ENCODE assay signal across 24 cellular contexts in the genomic region with DNA sequence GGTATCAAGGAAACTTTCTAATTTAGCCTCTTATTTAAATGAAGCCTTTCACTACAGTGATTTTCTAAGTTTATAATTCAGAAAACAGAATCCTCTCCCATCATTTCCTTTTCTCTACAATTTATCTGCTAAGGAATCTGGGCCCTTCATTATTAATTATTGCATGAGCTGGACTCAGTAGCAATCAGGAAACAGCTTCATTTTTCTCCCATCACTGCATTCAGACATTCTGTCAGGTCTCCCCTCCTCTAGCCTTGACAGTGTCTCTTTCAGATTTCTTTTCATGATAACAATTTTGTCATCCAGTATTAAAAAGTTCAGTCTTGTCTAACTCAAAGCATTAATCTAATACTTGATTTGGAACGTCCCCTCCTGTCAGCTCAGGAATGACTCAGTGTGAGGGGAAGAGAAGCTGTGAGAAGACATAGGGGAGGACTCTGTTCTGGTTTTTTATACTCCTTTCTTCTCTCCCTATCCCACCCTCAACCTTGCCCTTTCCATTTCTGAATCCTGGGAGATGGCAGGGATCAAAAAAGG. TPM values are rescaled to one million over a fixed set of nuclear protein-coding genes. Genes with fewer than 3 reads are reported as not detected.
DNase-seq lines count a peak whose midpoint lies in the region; ATAC-seq, FAIRE-seq and TF ChIP-seq lines count a peak whose summit lies in the region.
"Had no signal": no experiment of that assay in that cellular context is flagged by ENCODE, and none has a peak within 500 bp of the region (broad histone marks: within the 10 kb centered on the region; RNA-seq: fewer than 3 reads in every experiment).

No MANE protein-coding gene starts in this region.

- FAIRE-seq in K562 (lab: Jason Lieb, UNC): peak; percentile 44
- FAIRE-seq: H1, RCC 7860 had no signal

- ATAC-seq in K562 (peak; percentile 76), HG03175 (IDR thresholded peaks at IDR 0.05; ENCODE audit: unreplicated experiment) (no peak), left lung (no peak), GM19455 (IDR thresholded peaks at IDR 0.05; ENCODE audit: unreplicated experiment) (no peak)
- ATAC-seq: HCT116 had no signal

- in situ Hi-C loops in ACHN (cut with HindIII; ENCODE audit: low pct_ligation_motif_present, low pct_unique_long_range_greater_than_20kb, low sequenced_read_pairs) (no loop called here), K562 (cut with MboI) (no loop called here)

- intact Hi-C loops in K562 (cut with micrococcal nuclease): loop anchor here (2.0 kb wide), 1 partner anchor 316 kb away; no protein-coding TSS in a partner anchor
- intact Hi-C loops in left lung (cut with DNase I): no loop called here

- H2AFZ ChIP-seq in K562 (ENCODE audit: low read depth, low read length): no peak overlapping the region

- no TSS peak for BruUV-seq in K562 (replicated peaks; lab: Mats Ljungman, UMichigan)

- H4K20me1 ChIP-seq in K562 (replicated peaks; ENCODE audit: control insufficient read depth, insufficient read depth, low read length): no peaks in the 10 kb centered on the region

- no peaks in the 10 kb centered on the region for H3K4me1 ChIP-seq in K562 (replicated peaks in 1 of 2; ENCODE audit: control insufficient read depth in 2 of 2, insufficient read depth in 2 of 2, low read length in 2 of 2)
- H3K4me1 ChIP-seq in left lung: no peaks in the 10 kb centered on the region
- H3K4me1 ChIP-seq: SJCRH30 had no signal

- no peak for TF ChIP-seq POLR2A in K562 (conservative IDR thresholded peaks at IDR 0.05)

- H3K4me3 ChIP-seq in K562 (no peak overlapping the region), left lung (no peak overlapping the region)
- H3K4me3 ChIP-seq: SJCRH30 had no signal

- POLR2A ChIA-PET in K562 (lab: Yijun Ruan, JAX): interaction anchor here (1.2 kb wide), 1 partner anchor 15 kb away, joined by 4 read pairs; no protein-coding TSS in a partner anchor

- no peaks in the 10 kb centered on the region for H3K9me1 ChIP-seq in K562 (ENCODE audit: control insufficient read depth, insufficient read depth, low read length)

- TF ChIP-seq CTCF in K562 (IDR thresholded peaks at IDR 0.05 in 2 of 3, conservative IDR thresholded peaks at IDR 0.05 in 1 of 3; ENCODE audit: insufficient read depth in 2 of 3, low read depth in 1 of 3, low read length in 3 of 3) (peak; percentile 22 to 56 (median 32); a peak in 3 of 6 replicates), GM20000 (IDR thresholded peaks at IDR 0.05; ENCODE audit: extremely low read depth, missing control alignments) (no peak), left lung (IDR thresholded peaks at IDR 0.05) (no peak)

- TF ChIP-seq RAD21 in K562 (CRISPR knock-in tag; conservative IDR thresholded peaks at IDR 0.05 in 1 of 2, IDR thresholded peaks at IDR 0.05 in 1 of 2): peak; percentile 58 to 76

- no peak overlapping the region for H3K9ac ChIP-seq in K562 (ENCODE audit: insufficient read depth in 1 of 2, low read depth in 2 of 2, low read length in 2 of 2)

- H3K36me3 ChIP-seq in K562 (ENCODE audit: control insufficient read depth, insufficient read depth, low read length) (no peaks in the 10 kb centered on the region), left lung (no peaks in the 10 kb centered on the region)
- H3K36me3 ChIP-seq: SJCRH30 had no signal

- H3K27ac ChIP-seq in K562 (ENCODE audit: extremely low read depth, low read depth, low read length) (no peak overlapping the region), left lung (no peak overlapping the region)
- H3K27ac ChIP-seq: C4-2B, SJCRH30 had no signal

- H3K27me3 ChIP-seq in K562 (ENCODE audit: control insufficient read depth in 2 of 2, insufficient read depth in 2 of 2, low read length in 2 of 2) (no peaks in the 10 kb centered on the region), left lung (no peaks in the 10 kb centered on the region)
- H3K27me3 ChIP-seq: SJCRH30 had no signal

- H3K9me3 ChIP-seq in K562 (replicated peaks; ENCODE audit: control insufficient read depth, insufficient read depth, low read depth, low read length) (no peaks in the 10 kb centered on the region), left lung (no peaks in the 10 kb centered on the region)
- H3K9me3 ChIP-seq: SJCRH30 had no signal

- DNase-seq in ACHN: peak; percentile 10
- peak; percentile 5 for DNase-seq in NAMALWA (ENCODE audit: low spot score)
- no peak for DNase-seq in K562 (ENCODE audit: extremely low read depth in 1 of 4, low spot score in 3 of 4)
- peak; percentile 34 to 67 for DNase-seq in lung microvascular endothelial cell (ENCODE audit: low read depth in 2 of 2)
- DNase-seq in GM20000 (ENCODE audit: low spot score): no peak
- DNase-seq in left lung: no peak
- DNase-seq: 8988T; AML-193; CD8-positive, alpha-beta memory T cell; DMS53; GDM1; IMR-90; MV-4-11; NCI-H187; NCI-H446; NCI-H526; OCI-M1; SJCRH30 had no signal

- CTCF ChIA-PET in K562 (lab: Yijun Ruan, JAX; ENCODE audit: low intra/inter-chr PET ratio): interaction anchor here (1.3 kb wide), 1 partner anchor 317 kb away, joined by 4 read pairs; no protein-coding TSS in a partner anchor

- WGBS in K562 (ENCODE audit: insufficient coverage, low coverage, missing lambda C conversion rate): 0% methylated on average over 1 of the region's 1 CpG

- H3K79me2 ChIP-seq in K562 (ENCODE audit: control insufficient read depth, insufficient read depth, low read length): no peaks in the 10 kb centered on the region

- no peak for TF ChIP-seq EP300 in K562 (IDR thresholded peaks at IDR 0.05; ENCODE audit: low read length)

- no peak overlapping the region for H3K4me2 ChIP-seq in K562 (ENCODE audit: insufficient read depth, low read length)

TF ChIP-seq in K562, 482 proteins besides CTCF, POLR2A, EP300 and RAD21:
- TF ChIP-seq, protein P1, sequence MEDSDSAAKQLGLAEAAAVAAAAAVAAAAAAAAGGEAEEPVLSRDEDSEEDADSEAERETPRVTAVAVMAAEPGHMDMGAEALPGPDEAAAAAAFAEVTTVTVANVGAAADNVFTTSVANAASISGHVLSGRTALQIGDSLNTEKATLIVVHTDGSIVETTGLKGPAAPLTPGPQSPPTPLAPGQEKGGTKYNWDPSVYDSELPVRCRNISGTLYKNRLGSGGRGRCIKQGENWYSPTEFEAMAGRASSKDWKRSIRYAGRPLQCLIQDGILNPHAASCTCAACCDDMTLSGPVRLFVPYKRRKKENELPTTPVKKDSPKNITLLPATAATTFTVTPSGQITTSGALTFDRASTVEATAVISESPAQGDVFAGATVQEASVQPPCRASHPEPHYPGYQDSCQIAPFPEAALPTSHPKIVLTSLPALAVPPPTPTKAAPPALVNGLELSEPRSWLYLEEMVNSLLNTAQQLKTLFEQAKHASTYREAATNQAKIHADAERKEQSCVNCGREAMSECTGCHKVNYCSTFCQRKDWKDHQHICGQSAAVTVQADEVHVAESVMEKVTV (CRISPR knock-in tag; IDR thresholded peaks at IDR 0.05): peak; percentile 60
- TF ChIP-seq NEUROD1 (IDR thresholded peaks at IDR 0.05; ENCODE audit: borderline replicate concordance, low read depth, low read length, partially characterized antibody): no peak

RNA-seq across cellular contexts. Expression of gene SLC44A5, which starts 28.1 kb away (rescaled TPM):
- 8.0 and 18.5 TPM in 2 replicates for total RNA-seq in K562 (2011; cell fraction: chromatin; rRNA removed; ENCODE audit: low replicate concordance)
- 3.5 and 4.7 TPM in 2 replicates for total RNA-seq in K562 (2011; cell fraction: nucleolus; rRNA removed)
- total RNA-seq in K562 (2011; cell fraction: nucleoplasm; rRNA removed): 8.0 and 13.5 TPM in 2 replicates
- total RNA-seq in K562 (2014; rRNA removed): 1.2 and 2.1 TPM in 2 replicates
- 4.3 and 4.5 TPM in 2 replicates for total RNA-seq in K562 (2014; rRNA removed; fragmentation: Illumina TruSeq; extraction: Trizol)
- 3.1 and 3.4 TPM in 2 replicates for total RNA-seq in K562 (2015; rRNA removed; fragmentation: Illumina TruSeq; extraction: Trizol)
- total RNA-seq in K562 (2021): 1.9 and 2.1 TPM in 2 replicates
- 4.1 and 10.1 TPM in 2 replicates for polyA plus RNA-seq in K562 (2011; rRNA removed)
- polyA plus RNA-seq in K562 (2011; cell fraction: cytosol; rRNA removed): 1.00 and 1.2 TPM in 2 replicates
- polyA plus RNA-seq in K562 (2011; cell fraction: nucleus; rRNA removed): 4.9 and 12.0 TPM in 2 replicates
- 2.0 and 5.6 TPM in 2 replicates for polyA plus RNA-seq in K562 (2012)
- 3.2 and 3.6 TPM in 2 replicates for polyA plus RNA-seq in K562 (2014; fragmentation: Illumina TruSeq; extraction: Trizol)
- 1 to 10 TPM; 1.2 to 1.8 TPM for polyA plus RNA-seq in K562 (2014; fragmentation: Nextera tagmentation; extraction: Ambion mirVana)
- 3.2 and 4.1 TPM in 2 replicates for polyA plus RNA-seq in K562 (2014; rRNA removed)
- 3.1 and 7.0 TPM in 2 replicates for polyA minus RNA-seq in K562 (2011; rRNA and poly(A)+ RNA removed)
- polyA minus RNA-seq in K562 (2011; cell fraction: cytosol; rRNA and poly(A)+ RNA removed): 0.36 and 2.0 TPM in 2 replicates
- polyA minus RNA-seq in K562 (2011; cell fraction: nucleus; rRNA and poly(A)+ RNA removed): 4.0 and 7.0 TPM in 2 replicates
- 0.99 and 2.2 TPM in 2 replicates for total RNA-seq in lung microvascular endothelial cell
- total RNA-seq in left lung: under 1 TPM; 0.09 to 0.16 TPM
- polyA plus RNA-seq: IMR-90 had no signal

Comparison
In these comparisons a context has a peak if more than half of its experiments do, and no peak if none do; other contexts are left out.
1. DNase-seq: peak in ACHN (single experiment), NAMALWA (single experiment) and lung microvascular endothelial cell (2 of 2); none in K562 (0 of 4), GM20000 (single experiment) and left lung (0 of 2).
2. CTCF ChIP-seq: peak in K562 (3 of 3); none in GM20000 (single experiment) and left lung (0 of 2).